25 cellular contexts compared by ENCODE assay signal in the genomic region with DNA sequence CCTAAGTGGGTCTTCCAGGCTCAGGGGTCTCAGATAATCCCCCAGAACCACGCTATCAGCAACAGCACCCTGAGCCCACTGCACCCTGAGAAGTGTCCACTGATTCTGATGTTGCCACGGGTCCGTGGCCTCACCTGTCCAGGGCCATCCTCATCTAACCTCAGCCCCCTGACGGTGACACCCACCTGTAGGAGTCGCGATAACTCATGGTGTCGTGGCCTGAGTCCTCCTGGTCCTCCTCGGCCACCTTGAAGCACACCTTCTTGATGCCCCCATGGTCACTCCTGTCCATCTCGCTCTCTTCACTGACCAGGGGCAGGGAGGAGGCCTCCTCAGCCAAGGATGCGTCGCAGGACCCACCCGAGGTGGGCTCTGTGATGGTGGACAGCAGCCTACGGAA.
"Had no signal": no experiment of that assay in that cellular context is flagged by ENCODE, and none has a peak within 500 bp of the region (broad histone marks: within the 10 kb centered on the region; RNA-seq: fewer than 3 reads in every experiment).

No MANE protein-coding gene starts in this region.

- H3K4me3 Mint-ChIP-seq: activated CD4-positive, alpha-beta T cell treated with anti-CD3 and anti-CD28 coated beads for 36 hours; activated naive CD4-positive, alpha-beta T cell treated with anti-CD3 and anti-CD28 coated beads, Interleukin-2, amount 50 U/mL, for 24 hours; activated naive CD8-positive, alpha-beta T cell treated with anti-CD3 and anti-CD28 coated beads, Interleukin-2, amount 50 U/mL, for 24 hours; naive B cell; neural crest cell; T-cell; T-helper 2 cell treated with Interferon-gamma antibody and Interleukin-4, amounts not matched to agents 5 μg/mL and 100 μg/mL, for 36 hours had no signal

- H3K27me3 Mint-ChIP-seq: activated CD4-positive, alpha-beta T cell treated with anti-CD3 and anti-CD28 coated beads for 36 hours; activated naive CD4-positive, alpha-beta T cell treated with anti-CD3 and anti-CD28 coated beads, Interleukin-2, amount 50 U/mL, for 24 hours; activated naive CD8-positive, alpha-beta T cell treated with anti-CD3 and anti-CD28 coated beads, Interleukin-2, amount 50 U/mL, for 24 hours; naive B cell; T-cell had no signal

- H3K27me3 ChIP-seq: colonic mucosa, gastrocnemius medialis, suprapubic skin, tibial artery, upper lobe of right lung had no signal

- H3K4me3 ChIP-seq: colonic mucosa, gastrocnemius medialis, skin epidermis, suprapubic skin, tibial artery, upper lobe of right lung had no signal

- H3K4me1 Mint-ChIP-seq: activated CD4-positive, alpha-beta T cell treated with anti-CD3 and anti-CD28 coated beads for 36 hours; activated naive CD4-positive, alpha-beta T cell treated with anti-CD3 and anti-CD28 coated beads, Interleukin-2, amount 50 U/mL, for 24 hours; activated naive CD8-positive, alpha-beta T cell treated with anti-CD3 and anti-CD28 coated beads, Interleukin-2, amount 50 U/mL, for 24 hours; neural crest cell; T-cell had no signal

- H3K27ac Mint-ChIP-seq: activated CD4-positive, alpha-beta T cell treated with anti-CD3 and anti-CD28 coated beads for 36 hours; activated naive CD4-positive, alpha-beta T cell treated with anti-CD3 and anti-CD28 coated beads, Interleukin-2, amount 50 U/mL, for 24 hours; activated naive CD8-positive, alpha-beta T cell treated with anti-CD3 and anti-CD28 coated beads, Interleukin-2, amount 50 U/mL, for 24 hours; activated T-helper 2 cell treated with anti-CD3 and anti-CD28 coated beads, Interferon-gamma antibody, Interleukin-2, Interleukin-4, amounts not matched to agents 10 μg/mL and 5 μg/mL and 100 μg/mL, durations not matched to agents 14 hours and 24 hours and 36 hours; T-cell; T-helper 2 cell treated with Interferon-gamma antibody and Interleukin-4, amounts not matched to agents 5 μg/mL and 100 μg/mL, for 36 hours had no signal

- H3K27ac ChIP-seq: colonic mucosa, gastrocnemius medialis, skin epidermis, suprapubic skin, tibial artery, upper lobe of right lung had no signal

- H3K9me3 Mint-ChIP-seq: activated naive CD4-positive, alpha-beta T cell treated with anti-CD3 and anti-CD28 coated beads, Interleukin-2, amount 50 U/mL, for 24 hours; activated naive CD8-positive, alpha-beta T cell treated with anti-CD3 and anti-CD28 coated beads, Interleukin-2, amount 50 U/mL, for 24 hours; activated T-helper 2 cell treated with anti-CD3 and anti-CD28 coated beads, Interferon-gamma antibody, Interleukin-2, Interleukin-4, amounts not matched to agents 10 μg/mL and 5 μg/mL and 100 μg/mL, durations not matched to agents 14 hours and 24 hours and 36 hours; naive B cell; neural crest cell; T-cell; T-helper 2 cell treated with Interferon-gamma antibody and Interleukin-4, amounts not matched to agents 5 μg/mL and 100 μg/mL, for 36 hours had no signal

- ATAC-seq: activated CD4-positive, alpha-beta T cell treated with anti-CD3 and anti-CD28 coated beads for 36 hours; activated naive CD8-positive, alpha-beta T cell treated with anti-CD3 and anti-CD28 coated beads, Interleukin-2, amount 50 U/mL, for 24 hours; gastrocnemius medialis; left cardiac atrium; sciatic nerve; T-cell; upper lobe of right lung had no signal

- H3K4me1 ChIP-seq: colonic mucosa, gastrocnemius medialis, suprapubic skin, tibial artery, upper lobe of right lung had no signal

- H3K36me3 ChIP-seq: colonic mucosa had no signal

- H3K9me3 ChIP-seq: colonic mucosa, gastrocnemius medialis, suprapubic skin, tibial artery, upper lobe of right lung had no signal

- DNase-seq: activated CD4-positive, alpha-beta T cell treated with anti-CD3 and anti-CD28 coated beads for 36 hours; activated CD4-positive, CD25-positive, alpha-beta regulatory T cell; activated naive CD8-positive, alpha-beta T cell treated with anti-CD3 and anti-CD28 coated beads, Interleukin-2, amount 50 U/mL, for 24 hours; activated T-cell treated with anti-CD3 and anti-CD28 coated beads, Interleukin-2, amount 50 U/mL, for 1 hour; amygdala; cerebellar nuclear complex; colonic mucosa; effector CD8-positive, alpha-beta T cell; gastrocnemius medialis; glutamatergic neuron; left cardiac atrium; mammary epithelial cell; naive B cell; stimulated activated CD4-positive, alpha-beta T cell treated with anti-CD3 and anti-CD28 coated beads, Interleukin-4, amount 100 ng/mL, for 24 hours; stimulated activated naive CD4-positive, alpha-beta T cell; T-cell; tibial artery; upper lobe of right lung had no signal
